8 cellular contexts compared by ENCODE assay signal in genomic region chr10:3782456-3783312, GRCh38. TPM values are rescaled to one million over a fixed set of nuclear protein-coding genes. Genes with fewer than 3 reads are reported as not detected.
A peak's percentile ranks its signal among the peaks of the same experiment; 100 is the strongest.
DNase-seq lines count a peak whose midpoint lies in the region; ATAC-seq and TF ChIP-seq lines count a peak whose summit lies in the region.

No MANE protein-coding gene starts in this region.

- H3K9me3 ChIP-seq in iPS-18c (ENCODE audit: control insufficient read depth, insufficient read depth, low read length) (no peaks in the 10 kb centered on the region), sigmoid colon (no peaks in the 10 kb centered on the region)

- peak in 3 of 4 donors; percentile 31 to 77 (median 73) for TF ChIP-seq EP300 in sigmoid colon (IDR thresholded peaks at IDR 0.05)

- no peak for ATAC-seq in HG03565 (IDR thresholded peaks at IDR 0.05; ENCODE audit: unreplicated experiment)

- H3K27me3 ChIP-seq in sigmoid colon: no peaks in the 10 kb centered on the region

- TF ChIP-seq POLR2A in sigmoid colon (IDR thresholded peaks at IDR 0.05): peak in 1 of 2 donors; percentile 20

- intact Hi-C loops in sigmoid colon (cut with DNase I): loop anchor here (2.0 to 5.0 kb wide), 8 partner anchors 46 to 986 kb away; no protein-coding TSS in a partner anchor

- DNase-seq in NCI-H2081 (lab: John Stamatoyannopoulos, UW): peak; percentile 14 to 48
- no peak for DNase-seq in NCI-H2081 treated with DMSO at 0.1 percent for 48 hours (lab: John Stamatoyannopoulos, UW)
- peak; percentile 73 for DNase-seq in HuH-7.5 (ENCODE audit: low spot score)
- peak in 4 of 5 donors; percentile 56 to 80 (median 68) for DNase-seq in T-helper 1 cell
- peak; percentile 94 to 97 for DNase-seq in cardiac fibroblast (ENCODE audit: low read depth in 2 of 2)
- DNase-seq in sigmoid colon: peak; percentile 91

- TF ChIP-seq CTCF in cardiac fibroblast (IDR thresholded peaks at IDR 0.05; ENCODE audit: low read depth, low read length): no peak
- no peak for TF ChIP-seq CTCF in sigmoid colon (IDR thresholded peaks at IDR 0.05)

- H3K36me3 ChIP-seq in sigmoid colon: peaks cover 18 to 43% (median 30%) of the 10 kb centered on the region in 4 donors

- peaks cover 0 to 47% (median 44%) of the 10 kb centered on the region in 4 donors for H3K4me1 ChIP-seq in sigmoid colon

- WGBS in sigmoid colon, 2 donors: 4 to 5% methylated on average over 13 of the region's 13 CpGs

- peak overlapping the region; percentile 98 to 100 (median 100) for H3K27ac ChIP-seq in sigmoid colon

- peak overlapping the region; percentile 79 to 90 for H3K4me3 ChIP-seq in cardiac fibroblast (replicated peaks in 1 of 2; ENCODE audit: low read depth in 2 of 2, low read length in 2 of 2)
- peak overlapping the region; percentile 85 for H3K4me3 ChIP-seq in iPS-18c (ENCODE audit: insufficient read depth, low read depth, low read length)
- peak overlapping the region; percentile 73 to 97 (median 90) for H3K4me3 ChIP-seq in sigmoid colon

RNA-seq across cellular contexts. Expression of gene KLF6, which starts 2.3 kb away (rescaled TPM):
- total RNA-seq in sigmoid colon: 100 to 1,000 TPM in 2 of 4 donors, 10 to 100 TPM in 2; 50.3 to 116 (median 85.8) TPM
- 100 to 1,000 TPM in 1 of 3 donors, 10 to 100 TPM in 2; 73.3 to 137 (median 91.6) TPM for polyA plus RNA-seq in sigmoid colon
